ENCODE assay signal across 8 cellular contexts in the genomic region with DNA sequence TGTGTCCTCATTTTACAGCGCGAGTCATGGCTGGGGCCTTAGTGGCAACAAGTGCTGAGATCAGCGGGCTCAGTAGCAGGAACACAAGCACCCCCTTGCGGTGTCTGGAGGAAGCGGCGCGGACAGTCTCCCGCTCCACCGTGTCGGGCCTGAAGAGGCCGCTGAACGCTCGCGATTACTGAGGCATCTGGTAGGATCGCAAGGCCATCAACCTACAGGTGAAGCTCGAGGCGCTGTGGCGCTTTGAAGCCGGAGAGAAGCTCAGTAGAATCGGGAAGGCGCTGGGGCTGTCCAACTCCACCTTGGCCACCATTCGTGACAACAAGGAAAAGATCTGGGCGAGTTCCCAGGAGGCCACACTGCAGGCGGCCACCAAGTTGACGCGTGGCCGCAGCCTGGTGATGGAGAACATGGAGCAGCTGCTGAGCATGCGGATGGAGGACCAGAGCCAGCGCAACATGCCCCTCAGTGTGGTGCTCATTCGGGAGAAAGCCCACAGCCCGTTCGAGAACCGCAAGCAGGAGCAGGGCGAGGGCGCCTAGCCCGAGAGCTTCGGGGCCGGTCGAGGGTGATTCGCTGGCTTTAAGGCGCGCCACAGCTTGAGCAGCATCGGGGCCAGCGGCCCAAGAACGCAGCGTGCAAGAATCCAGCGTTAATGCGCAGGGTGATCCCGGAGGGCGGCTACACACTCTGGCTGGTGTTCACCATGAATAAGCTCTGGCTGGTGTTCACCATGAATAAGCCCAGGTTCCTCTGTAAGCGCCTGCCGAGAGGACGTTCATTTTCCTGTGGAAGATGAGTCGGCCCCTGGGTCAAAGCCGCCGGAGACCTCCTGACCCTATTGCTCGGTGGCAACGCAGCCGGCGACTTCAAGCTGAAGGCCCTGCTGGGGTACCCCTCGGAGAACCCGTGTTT. TPM values are rescaled to one million over a fixed set of nuclear protein-coding genes. Genes with fewer than 3 reads are reported as not detected.
DNase-seq lines count a peak whose midpoint lies in the region; ATAC-seq, FAIRE-seq and TF ChIP-seq lines count a peak whose summit lies in the region.

No MANE protein-coding gene starts in this region.

- no peaks in the 10 kb centered on the region for H3K27me3 ChIP-seq in ovary
- H3K27me3 ChIP-seq in thyroid gland, result no peaks in the 10 kb centered on the region

- intact Hi-C loops in ovary (cut with DNase I), result no loop called here
- intact Hi-C loops in thyroid gland (cut with DNase I), result no loop called here

- ATAC-seq in HG03469 (IDR thresholded peaks at IDR 0.05; ENCODE audit: unreplicated experiment), result no peak

- DNase-seq in GM18507 (ENCODE audit: extremely low spot score, insufficient read length, low read depth), result peak; percentile 67
- peak; percentile 64 for DNase-seq in HT1080 (ENCODE audit: low read depth)
- peak; percentile 95 to 97 for DNase-seq in activated T-cell treated with anti-CD3 and anti-CD28 coated beads, Interleukin-2, amount 50 U/mL, for 48 hours
- DNase-seq in foreskin fibroblast, result peak; percentile 85 to 94
- DNase-seq in ovary, result peak; percentile 81 to 92 (median 87)
- peak; percentile 84 to 87 for DNase-seq in thyroid gland
- DNase-seq in NCI-H1105 (lab: John Stamatoyannopoulos, UW), result no peak

- H3K4me1 ChIP-seq in ovary (ENCODE audit: insufficient read depth), result peaks cover 4% of the 10 kb centered on the region
- H3K4me1 ChIP-seq in thyroid gland, result peaks cover 0 to 10% of the 10 kb centered on the region in 2 donors

- TF ChIP-seq CTCF in foreskin fibroblast (IDR thresholded peaks at IDR 0.05; ENCODE audit: low read depth, low read length) (peak; percentile 98), ovary (IDR thresholded peaks at IDR 0.05) (peak; percentile 76 to 92 (median 79)), thyroid gland (IDR thresholded peaks at IDR 0.05) (peak; percentile 62 to 92 (median 88))

- H3K9me3 ChIP-seq in ovary (no peaks in the 10 kb centered on the region), thyroid gland (no peaks in the 10 kb centered on the region)

- no peak overlapping the region for H3K4me3 ChIP-seq in foreskin fibroblast (ENCODE audit: low read depth in 1 of 2, low read length in 2 of 2)
- H3K4me3 ChIP-seq in ovary, result no peak overlapping the region
- H3K4me3 ChIP-seq in thyroid gland (replicated peaks in 1 of 3), result no peak overlapping the region

- no peak for TF ChIP-seq EP300 in ovary (IDR thresholded peaks at IDR 0.05)

- TF ChIP-seq POLR2A in ovary (IDR thresholded peaks at IDR 0.05) (no peak), thyroid gland (IDR thresholded peaks at IDR 0.05) (no peak)

- 69 to 77% (median 70%) methylated on average over 59 to 62 of the region's 62 CpGs for WGBS in ovary, 3 donors
- 79% methylated on average over 49 to 52 of the region's 62 CpGs for WGBS in thyroid gland, 2 donors

- no peaks in the 10 kb centered on the region for H3K36me3 ChIP-seq in ovary
- peaks cover 6 to 10% of the 10 kb centered on the region in 2 donors for H3K36me3 ChIP-seq in thyroid gland

- H3K27ac ChIP-seq in ovary, result no peak overlapping the region
- peak overlapping the region; percentile 16 to 45 (median 39) for H3K27ac ChIP-seq in thyroid gland

- FAIRE-seq in GM18507 (lab: Jason Lieb, UNC), result peak; percentile 91

RNA-seq across cellular contexts. Expression of a gene that starts 8.3 kb away (rescaled TPM):
- total RNA-seq in HT1080 (2014; rRNA removed; shearing (Covaris generic)), result 13.5 and 15.5 TPM in 2 replicates
- 9.5 and 11.5 TPM in 2 replicates for polyA plus RNA-seq in HT1080 (2015; cell fraction: cytosol; rRNA removed)
- 95.0 and 106 TPM in 2 replicates for polyA plus RNA-seq in HT1080 (2015; cell fraction: nucleus; rRNA removed)
- total RNA-seq in ovary (10 to 100 TPM; 26.2 to 48.0 (median 30.6) TPM), thyroid gland (10 to 100 TPM; 55.0 to 82.7 (median 70.5) TPM)
- 10 to 100 TPM; 10.8 to 32.5 TPM for polyA plus RNA-seq in ovary

RNA-seq across cellular contexts. Expression of a gene that starts 23.1 kb away (rescaled TPM):
- 229 and 237 TPM in 2 replicates for total RNA-seq in HT1080 (2014; rRNA removed; shearing (Covaris generic))
- polyA plus RNA-seq in HT1080 (2015; cell fraction: cytosol; rRNA removed), result 124 and 159 TPM in 2 replicates
- polyA plus RNA-seq in HT1080 (2015; cell fraction: nucleus; rRNA removed), result 83.2 and 89.2 TPM in 2 replicates
- total RNA-seq in ovary (10 to 100 TPM; 13.8 to 75.0 (median 62.6) TPM), thyroid gland (10 to 100 TPM; 17.2 to 28.5 (median 20.3) TPM)
- polyA plus RNA-seq in ovary, result 100 to 1,000 TPM in 1 of 2 donors, 10 to 100 TPM in 1; 43.8 to 110 TPM

RNA-seq across cellular contexts. Expression of a gene that starts 26.6 kb away (rescaled TPM):
- 98.7 and 107 TPM in 2 replicates for total RNA-seq in HT1080 (2014; rRNA removed; shearing (Covaris generic))
- polyA plus RNA-seq in HT1080 (2015; cell fraction: cytosol; rRNA removed), result 161 and 180 TPM in 2 replicates
- polyA plus RNA-seq in HT1080 (2015; cell fraction: nucleus; rRNA removed), result 97.8 and 98.2 TPM in 2 replicates
- 100 to 1,000 TPM in 2 of 7 donors, 10 to 100 TPM in 5; 54.2 to 105 (median 96.1) TPM for total RNA-seq in ovary
- polyA plus RNA-seq in ovary, result 100 to 1,000 TPM; 137 to 143 TPM
- total RNA-seq in thyroid gland, result 100 to 1,000 TPM; 123 to 155 (median 148) TPM

RNA-seq across cellular contexts. Expression of a gene that starts 37.6 kb away (rescaled TPM):
- total RNA-seq in HT1080 (2014; rRNA removed; shearing (Covaris generic)), result 1,553 and 2,010 TPM in 2 replicates
- polyA plus RNA-seq in HT1080 (2015; cell fraction: cytosol; rRNA removed), result 460 and 462 TPM in 2 replicates
- 815 and 834 TPM in 2 replicates for polyA plus RNA-seq in HT1080 (2015; cell fraction: nucleus; rRNA removed)
- total RNA-seq in ovary (100 to 1,000 TPM; 193 to 505 (median 348) TPM), thyroid gland (100 to 1,000 TPM; 195 to 237 (median 218) TPM)
- 100 to 1,000 TPM; 270 to 294 TPM for polyA plus RNA-seq in ovary

Comparison
In these comparisons a context has a peak if more than half of its experiments do, and no peak if none do; other contexts are left out.
1. H3K27ac ChIP-seq: peak in thyroid gland (3 of 3); none in ovary (0 of 2).
2. Peak in every context shown above with its lines, with median percentiles within 50 percentile points of each other: CTCF ChIP-seq.